8 cellular contexts compared by ENCODE assay signal in genomic region chr4:24794916-24795665, GRCh38. TPM values are rescaled to one million over a fixed set of nuclear protein-coding genes. Genes with fewer than 3 reads are reported as not detected.
DNase-seq lines count a peak whose midpoint lies in the region; ATAC-seq, FAIRE-seq and TF ChIP-seq lines count a peak whose summit lies in the region.

Gene SOD3, plus strand, starts transcription at chr4:24795573. Its CDS starts 3,949 bp downstream, at chr4:24799522.

- peaks cover 12 to 44% (median 32%) of the 10 kb centered on the region in 5 donors for H3K4me1 ChIP-seq in subcutaneous abdominal adipose tissue (ENCODE audit: control insufficient read depth in 5 of 5, insufficient read depth in 5 of 5, low read length in 5 of 5)

- no peaks in the 10 kb centered on the region for H3K9me3 ChIP-seq in subcutaneous abdominal adipose tissue (ENCODE audit: control insufficient read depth in 5 of 5, low read length in 5 of 5)

- H3K27me3 ChIP-seq in subcutaneous abdominal adipose tissue (ENCODE audit: control insufficient read depth in 5 of 5, insufficient read depth in 4 of 5, low read length in 5 of 5), result peaks cover 0 to 15% (median 0%) of the 10 kb centered on the region in 5 donors

- no peaks in the 10 kb centered on the region for H3K36me3 ChIP-seq in subcutaneous abdominal adipose tissue (ENCODE audit: control insufficient read depth in 5 of 5, insufficient read depth in 5 of 5, low read length in 5 of 5)

- peak within 1 kb of the TSS; percentile 69 to 93 (median 79) for H3K9ac ChIP-seq in subcutaneous abdominal adipose tissue (ENCODE audit: low read length in 5 of 5)

- H3K27ac ChIP-seq in cingulate gyrus (ENCODE audit: low read depth, low read length) (peak within 1 kb of the TSS; percentile 78), subcutaneous abdominal adipose tissue (ENCODE audit: low read depth, low read length) (peak within 1 kb of the TSS; percentile 98)

- peak within 1 kb of the TSS; percentile 54 to 74 (median 69) for H3K4me3 ChIP-seq in subcutaneous abdominal adipose tissue (ENCODE audit: low read depth in 1 of 5, low read length in 5 of 5)

- ATAC-seq in HG03432 (IDR thresholded peaks at IDR 0.05; ENCODE audit: unreplicated experiment) (no peak), GM18868 (IDR thresholded peaks at IDR 0.05; ENCODE audit: unreplicated experiment) (no peak)

- FAIRE-seq in D721Med (lab: Jason Lieb, UNC), result no peak

- peak; percentile 25 for DNase-seq in HT1080 (ENCODE audit: low read depth)
- DNase-seq in kidney tubule cell (ENCODE audit: low spot score), result peak; percentile 88
- DNase-seq in D721Med (ENCODE audit: insufficient read length, low spot score), result no peak
- DNase-seq in activated CD8-positive, alpha-beta memory T cell treated with anti-CD3 and anti-CD28 coated beads for 24 hours, result no peak

- TF ChIP-seq CTCF in D721Med (IDR thresholded peaks at IDR 0.05; ENCODE audit: insufficient read depth, missing control alignments), result no peak

RNA-seq across cellular contexts. Expression of gene SOD3, which starts in this region (rescaled TPM):
- 0.07 TPM in 1 of 2 replicates, not detected in the other for total RNA-seq in HT1080 (2014; rRNA removed; shearing (Covaris generic))
- 0.18 and 0.53 TPM in 2 replicates for polyA plus RNA-seq in HT1080 (2015; cell fraction: cytosol; rRNA removed)
- polyA plus RNA-seq in HT1080 (2015; cell fraction: nucleus; rRNA removed), result 0.45 TPM in 1 of 2 replicates, not detected in the other

Comparison
In these comparisons a context has a peak if more than half of its experiments do, and no peak if none do; other contexts are left out.
1. Peak in DNase-seq in HT1080; RNA of the gene not detected or under 1 TPM.